ENCODE assay signal across 8 cellular contexts in the genomic region with DNA sequence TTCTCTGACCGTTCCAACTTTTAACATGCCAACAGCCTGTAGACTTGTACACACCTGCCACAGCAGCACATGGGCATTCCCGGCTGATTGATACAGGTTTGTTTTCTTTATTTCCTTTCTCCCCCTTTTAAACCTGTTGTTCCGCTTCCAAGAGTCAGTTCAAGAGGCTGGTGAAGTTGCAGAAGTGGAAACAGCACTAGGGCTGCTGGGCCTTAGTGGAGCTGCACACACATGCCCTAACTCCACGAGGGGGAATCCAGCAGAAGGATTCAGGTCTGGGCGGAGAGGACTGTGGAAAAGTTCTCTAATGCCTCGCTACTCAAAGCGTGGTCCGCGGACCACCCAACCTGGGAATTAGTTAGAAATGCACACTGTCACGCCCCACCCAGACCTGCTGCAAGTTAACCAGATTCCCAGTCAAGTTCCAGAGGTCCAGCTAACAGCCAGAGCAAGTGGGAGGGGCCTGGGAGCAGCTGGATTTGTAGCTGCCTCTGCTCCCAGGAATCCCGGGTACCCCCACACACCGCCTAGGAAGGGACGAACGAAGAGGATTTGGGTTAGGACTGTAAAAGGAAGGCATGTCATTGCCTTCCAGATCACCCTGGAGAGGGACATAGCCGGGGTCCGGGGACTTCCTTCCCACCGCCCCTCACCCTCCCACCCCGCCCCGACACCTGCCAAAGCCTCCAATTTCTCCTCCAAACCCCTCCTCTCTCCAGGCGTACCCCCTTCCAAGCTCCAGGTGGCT. TPM values are rescaled to one million over a fixed set of nuclear protein-coding genes. Genes with fewer than 3 reads are reported as not detected.
DNase-seq lines count a peak whose midpoint lies in the region; ATAC-seq and TF ChIP-seq lines count a peak whose summit lies in the region.

No MANE protein-coding gene starts in this region.

- H2AFZ ChIP-seq in OCI-LY3 (ENCODE audit: low read depth, low read length), result peak overlapping the region; percentile 98

- peaks cover 8% of the 10 kb centered on the region for H3K36me3 ChIP-seq in OCI-LY3 (replicated peaks; ENCODE audit: low read depth, low read length)

- H3K4me3 ChIP-seq in OCI-LY3 (ENCODE audit: low read length), result peak overlapping the region; percentile 93

- ATAC-seq in HG02763 (IDR thresholded peaks at IDR 0.05; ENCODE audit: unreplicated experiment) (peak; percentile 20), left colon (peak; percentile 67), GM18519 (IDR thresholded peaks at IDR 0.05; ENCODE audit: low FRiP score, unreplicated experiment) (no peak)
- no peak for ATAC-seq in central memory CD8-positive, alpha-beta T cell (replicated peaks; ENCODE audit: extremely low read depth, poor library complexity, severe bottlenecking)
- ATAC-seq in stimulated activated naive CD8-positive, alpha-beta T cell treated with anti-CD3 and anti-CD28 coated beads, Interleukin-15, amount 100 ng/mL, for 72 hours, result no peak

- no peaks in the 10 kb centered on the region for H4K20me1 ChIP-seq in OCI-LY3 (ENCODE audit: insufficient read depth, low read length)

- H3K4me1 ChIP-seq in OCI-LY3 (ENCODE audit: low read length), result peaks cover 6% of the 10 kb centered on the region

- peak overlapping the region; percentile 99 for H3K27ac Mint-ChIP-seq in activated CD4-positive, alpha-beta T cell treated with anti-CD3 and anti-CD28 coated beads, Interleukin-2, amount 10 ng/mL, durations not matched to agents 24 days and 14 days
- H3K27ac Mint-ChIP-seq in central memory CD8-positive, alpha-beta T cell (ENCODE audit: low read depth), result peak overlapping the region; percentile 88
- peak overlapping the region; percentile 100 for H3K27ac Mint-ChIP-seq in stimulated activated naive CD8-positive, alpha-beta T cell treated with anti-CD3 and anti-CD28 coated beads, Interleukin-15, amount 100 ng/mL, for 72 hours

- peaks cover 9% of the 10 kb centered on the region; the same call in 1 of the 2 replicates for H3K27me3 ChIP-seq in OCI-LY3 (ENCODE audit: low read depth, low read length)

- DNase-seq in activated CD4-positive, alpha-beta T cell treated with anti-CD3 and anti-CD28 coated beads, Interleukin-2, amount 10 ng/mL, durations not matched to agents 24 days and 14 days, result peak; percentile 64
- no peak for DNase-seq in activated CD4-positive, alpha-beta T cell treated with anti-CD3 and anti-CD28 coated beads, Interleukin-2, amount 50 U/mL, for 4 hours
- no peak for DNase-seq in central memory CD8-positive, alpha-beta T cell (ENCODE audit: low spot score in 2 of 2)
- peak; percentile 51 to 64 for DNase-seq in left colon
- DNase-seq in stimulated activated naive CD8-positive, alpha-beta T cell treated with anti-CD3 and anti-CD28 coated beads, Interleukin-15, amount 100 ng/mL, for 72 hours, result no peak

- H3K36me3 Mint-ChIP-seq in activated CD4-positive, alpha-beta T cell treated with anti-CD3 and anti-CD28 coated beads, Interleukin-2, amount 10 ng/mL, durations not matched to agents 24 days and 14 days (ENCODE audit: low read depth), result peaks cover 18% of the 10 kb centered on the region
- H3K36me3 Mint-ChIP-seq in central memory CD8-positive, alpha-beta T cell (ENCODE audit: insufficient read depth), result peaks cover 3% of the 10 kb centered on the region

- H3K79me2 ChIP-seq in OCI-LY3 (ENCODE audit: low read length), result peaks cover 19% of the 10 kb centered on the region

- H3K27ac ChIP-seq in OCI-LY3 (ENCODE audit: low read length), result no peak overlapping the region

- peak overlapping the region; percentile 81 for H3K9ac ChIP-seq in OCI-LY3 (ENCODE audit: low read length)

- TF ChIP-seq CTCF in OCI-LY3 (IDR thresholded peaks at IDR 0.05; ENCODE audit: low read depth, low read length), result no peak

- H3K4me3 Mint-ChIP-seq in activated CD4-positive, alpha-beta T cell treated with anti-CD3 and anti-CD28 coated beads, Interleukin-2, amount 10 ng/mL, durations not matched to agents 24 days and 14 days, result peak overlapping the region; percentile 100
- H3K4me3 Mint-ChIP-seq in central memory CD8-positive, alpha-beta T cell, result peak overlapping the region; percentile 95
- peak overlapping the region; percentile 100 for H3K4me3 Mint-ChIP-seq in stimulated activated naive CD8-positive, alpha-beta T cell treated with anti-CD3 and anti-CD28 coated beads, Interleukin-15, amount 100 ng/mL, for 72 hours

- H3K4me1 Mint-ChIP-seq in activated CD4-positive, alpha-beta T cell treated with anti-CD3 and anti-CD28 coated beads, Interleukin-2, amount 10 ng/mL, durations not matched to agents 24 days and 14 days, result peaks cover 24% of the 10 kb centered on the region
- peaks cover 32% of the 10 kb centered on the region for H3K4me1 Mint-ChIP-seq in central memory CD8-positive, alpha-beta T cell
- peaks cover 36% of the 10 kb centered on the region for H3K4me1 Mint-ChIP-seq in stimulated activated naive CD8-positive, alpha-beta T cell treated with anti-CD3 and anti-CD28 coated beads, Interleukin-15, amount 100 ng/mL, for 72 hours

- intact Hi-C loops in activated CD4-positive, alpha-beta T cell treated with anti-CD3 and anti-CD28 coated beads, Interleukin-2, amount 10 ng/mL, durations not matched to agents 24 days and 14 days (cut with micrococcal nuclease), result loop anchor here (2.0 to 5.0 kb wide), 3 partner anchors 65 to 365 kb away; no protein-coding TSS in a partner anchor
- intact Hi-C loops in left colon (cut with DNase I, micrococcal nuclease), result no loop called here

- peak overlapping the region; percentile 88 for H3K4me2 ChIP-seq in OCI-LY3 (ENCODE audit: low read length)

- H3K9me3 Mint-ChIP-seq in activated CD4-positive, alpha-beta T cell treated with anti-CD3 and anti-CD28 coated beads, Interleukin-2, amount 10 ng/mL, durations not matched to agents 24 days and 14 days, result no peaks in the 10 kb centered on the region
- H3K9me3 Mint-ChIP-seq in central memory CD8-positive, alpha-beta T cell, result no peaks in the 10 kb centered on the region
- H3K9me3 Mint-ChIP-seq in stimulated activated naive CD8-positive, alpha-beta T cell treated with anti-CD3 and anti-CD28 coated beads, Interleukin-15, amount 100 ng/mL, for 72 hours, result no peaks in the 10 kb centered on the region

- peaks cover 13% of the 10 kb centered on the region for H3K27me3 Mint-ChIP-seq in activated CD4-positive, alpha-beta T cell treated with anti-CD3 and anti-CD28 coated beads, Interleukin-2, amount 10 ng/mL, durations not matched to agents 24 days and 14 days
- H3K27me3 Mint-ChIP-seq in central memory CD8-positive, alpha-beta T cell, result peaks cover 15% of the 10 kb centered on the region
- no peaks in the 10 kb centered on the region for H3K27me3 Mint-ChIP-seq in stimulated activated naive CD8-positive, alpha-beta T cell treated with anti-CD3 and anti-CD28 coated beads, Interleukin-15, amount 100 ng/mL, for 72 hours

- H3K9me3 ChIP-seq in OCI-LY3 (ENCODE audit: insufficient read depth, low read length), result no peaks in the 10 kb centered on the region

RNA-seq across cellular contexts. Expression of gene SLC39A11, which starts 0.5 kb away (rescaled TPM):
- total RNA-seq in activated CD4-positive, alpha-beta T cell treated with anti-CD3 and anti-CD28 coated beads, Interleukin-2, amount 10 ng/mL, durations not matched to agents 24 days and 14 days, result 24.6 and 26.1 TPM in 2 replicates
- total RNA-seq in left colon, result 10 to 100 TPM; 67.4 to 89.8 TPM

Comparison
In these comparisons a context has a peak if more than half of its experiments do, and no peak if none do; other contexts are left out.
1. DNase-seq: peak in activated CD4-positive, alpha-beta T cell treated with anti-CD3 and anti-CD28 coated beads, Interleukin-2, amount 10 ng/mL, durations not matched to agents 24 days and 14 days (single experiment) and left colon (2 of 2); none in activated CD4-positive, alpha-beta T cell treated with anti-CD3 and anti-CD28 coated beads, Interleukin-2, amount 50 U/mL, for 4 hours (0 of 2), central memory CD8-positive, alpha-beta T cell (0 of 2) and stimulated activated naive CD8-positive, alpha-beta T cell treated with anti-CD3 and anti-CD28 coated beads, Interleukin-15, amount 100 ng/mL, for 72 hours (0 of 2).
2. ATAC-seq: peak in HG02763 (single experiment) and left colon (single experiment); none in central memory CD8-positive, alpha-beta T cell (single experiment), stimulated activated naive CD8-positive, alpha-beta T cell treated with anti-CD3 and anti-CD28 coated beads, Interleukin-15, amount 100 ng/mL, for 72 hours (single experiment) and GM18519 (single experiment).
3. Peak in every context shown above with its lines, with median percentiles within 50 percentile points of each other: H3K27ac Mint-ChIP-seq and H3K4me3 Mint-ChIP-seq.